Comparison of ENCODE assay signal across 1 cellular context in genomic region chr1:155127105-155127671, GRCh38.
TF ChIP-seq lines count a peak whose summit lies in the region.

No MANE protein-coding gene starts in this region.

TF ChIP-seq in Ishikawa, 13 proteins besides CTCF, POLR2A, EP300 and RAD21:
- TF ChIP-seq NFIC (IDR thresholded peaks at IDR 0.05) = no peak
- no peak; the same call in none of the 2 replicates for TF ChIP-seq ZBTB7A (IDR thresholded peaks at IDR 0.05; ENCODE audit: low read depth)
- no peak for TF ChIP-seq TEAD4 (IDR thresholded peaks at IDR 0.05)
- TF ChIP-seq FOXM1 (IDR thresholded peaks at IDR 0.05; ENCODE audit: borderline replicate concordance, low read depth) = no peak
- TF ChIP-seq YY1 (IDR thresholded peaks at IDR 0.05; ENCODE audit: low read depth) = no peak
- TF ChIP-seq CEBPB (IDR thresholded peaks at IDR 0.05) = peak; percentile 41; the same call in 1 of the 2 replicates
- no peak for TF ChIP-seq CREB1 (IDR thresholded peaks at IDR 0.05; ENCODE audit: low read depth)
- peak; percentile 75; the same call in 1 of the 2 replicates for TF ChIP-seq MAX (IDR thresholded peaks at IDR 0.05)
- TF ChIP-seq REST (IDR thresholded peaks at IDR 0.05; ENCODE audit: low read depth) = no peak
- no peak for TF ChIP-seq EGR1 (IDR thresholded peaks at IDR 0.05)
- no peak; the same call in 1 of the 2 replicates for TF ChIP-seq TCF12 (IDR thresholded peaks at IDR 0.05; ENCODE audit: low read depth)
- TF ChIP-seq, protein P1, sequence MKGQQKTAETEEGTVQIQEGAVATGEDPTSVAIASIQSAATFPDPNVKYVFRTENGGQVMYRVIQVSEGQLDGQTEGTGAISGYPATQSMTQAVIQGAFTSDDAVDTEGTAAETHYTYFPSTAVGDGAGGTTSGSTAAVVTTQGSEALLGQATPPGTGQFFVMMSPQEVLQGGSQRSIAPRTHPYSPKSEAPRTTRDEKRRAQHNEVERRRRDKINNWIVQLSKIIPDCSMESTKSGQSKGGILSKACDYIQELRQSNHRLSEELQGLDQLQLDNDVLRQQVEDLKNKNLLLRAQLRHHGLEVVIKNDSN (IDR thresholded peaks at IDR 0.05) = no peak
